In genomic region chr10:33252794-33253203, GRCh38 we compare ENCODE assay signal across 12 cellular contexts.
DNase-seq lines count a peak whose midpoint lies in the region; TF ChIP-seq lines count a peak whose summit lies in the region.
"Had no signal": no experiment of that assay in that cellular context is flagged by ENCODE, and none has a peak within 500 bp of the region (broad histone marks: within the 10 kb centered on the region; RNA-seq: fewer than 3 reads in every experiment).

No MANE protein-coding gene starts in this region.

- H3K27ac ChIP-seq in ACC112 (ENCODE audit: low read depth, low read length) (peak overlapping the region; percentile 90), hepatocyte (peak overlapping the region; percentile 32)

- H3K79me2 ChIP-seq in ACC112 (ENCODE audit: control insufficient read depth, insufficient read depth, low read length, unreplicated experiment) (peaks cover 41% of the 10 kb centered on the region), hepatocyte (no peaks in the 10 kb centered on the region)

- no peaks in the 10 kb centered on the region for H3K27me3 ChIP-seq in ACC112 (ENCODE audit: insufficient read depth, low read length)
- H3K27me3 ChIP-seq in hepatocyte: no peaks in the 10 kb centered on the region

- peaks cover 57% of the 10 kb centered on the region for H3K4me1 Mint-ChIP-seq in activated T-helper 1 cell treated with anti-CD3 and anti-CD28 coated beads, Interleukin-12 subunit alpha, Interleukin-12 subunit beta, Interleukin-2, Interleukin-4 antibody, amounts not matched to agents 30 ng/mL and 10 ng/mL and 1 ng/mL, durations not matched to agents 14 hours and 24 hours and 36 hours (ENCODE audit: low read depth)
- peaks cover 45% of the 10 kb centered on the region for H3K4me1 Mint-ChIP-seq in glutamatergic neuron (ENCODE audit: low read depth, unreplicated experiment)

- peaks cover 10% of the 10 kb centered on the region for H3K9me3 Mint-ChIP-seq in activated T-helper 1 cell treated with anti-CD3 and anti-CD28 coated beads, Interleukin-12 subunit alpha, Interleukin-12 subunit beta, Interleukin-2, Interleukin-4 antibody, amounts not matched to agents 30 ng/mL and 10 ng/mL and 1 ng/mL, durations not matched to agents 14 hours and 24 hours and 36 hours
- H3K9me3 Mint-ChIP-seq in glutamatergic neuron (ENCODE audit: unreplicated experiment): peaks cover 3% of the 10 kb centered on the region

- intact Hi-C loops in activated T-helper 1 cell treated with anti-CD3 and anti-CD28 coated beads, Interleukin-12 subunit alpha, Interleukin-12 subunit beta, Interleukin-2, Interleukin-4 antibody, amounts not matched to agents 30 ng/mL and 10 ng/mL and 1 ng/mL, durations not matched to agents 14 hours and 24 hours and 36 hours (cut with micrococcal nuclease): loop anchor here (1.0 to 10.0 kb wide), 7 partner anchors 13 to 1030 kb away; partner anchors contain the start of gene CCDC7

- peak; percentile 85 for DNase-seq in EH (ENCODE audit: low read depth)
- DNase-seq in activated T-helper 1 cell treated with anti-CD3 and anti-CD28 coated beads, Interleukin-12 subunit alpha, Interleukin-12 subunit beta, Interleukin-2, Interleukin-4 antibody, amounts not matched to agents 30 ng/mL and 10 ng/mL and 1 ng/mL, durations not matched to agents 14 hours and 24 hours and 36 hours (ENCODE audit: low spot score): no peak
- no peak for DNase-seq in hepatocyte (ENCODE audit: low spot score)
- DNase-seq in cortex of kidney (lab: John Stamatoyannopoulos, UW): no peak
- no peak for DNase-seq in NCI-H748 (lab: John Stamatoyannopoulos, UW; ENCODE audit: unreplicated experiment)
- DNase-seq in glutamatergic neuron: no peak
- DNase-seq in 8988T: no peak
- DNase-seq: activated effector memory CD4-positive, alpha-beta T cell treated with Interleukin-2 at 50 U/mL for 16 hours; KG1; NCI-H526; trophoblast cell had no signal

- no peak for TF ChIP-seq CTCF in hepatocyte (IDR thresholded peaks at IDR 0.05; ENCODE audit: poor library complexity)
- no peak for TF ChIP-seq CTCF in glutamatergic neuron (IDR thresholded peaks at IDR 0.05; ENCODE audit: partially characterized antibody, unreplicated experiment)

- no peak overlapping the region for H2AFZ ChIP-seq in ACC112 (ENCODE audit: low read length, unreplicated experiment)
- no peak overlapping the region for H2AFZ ChIP-seq in hepatocyte

- peaks cover 14% of the 10 kb centered on the region for H3K27me3 Mint-ChIP-seq in activated T-helper 1 cell treated with anti-CD3 and anti-CD28 coated beads, Interleukin-12 subunit alpha, Interleukin-12 subunit beta, Interleukin-2, Interleukin-4 antibody, amounts not matched to agents 30 ng/mL and 10 ng/mL and 1 ng/mL, durations not matched to agents 14 hours and 24 hours and 36 hours (ENCODE audit: insufficient read depth)
- H3K27me3 Mint-ChIP-seq in glutamatergic neuron (ENCODE audit: unreplicated experiment): peaks cover 13% of the 10 kb centered on the region

- 75% methylated on average over 3 of the region's 3 CpGs for WGBS in hepatocyte (ENCODE audit: low lambda C conversion rate, missing lambda C conversion rate)

- no peak overlapping the region for H3K4me2 ChIP-seq in hepatocyte

- H3K36me3 Mint-ChIP-seq in activated T-helper 1 cell treated with anti-CD3 and anti-CD28 coated beads, Interleukin-12 subunit alpha, Interleukin-12 subunit beta, Interleukin-2, Interleukin-4 antibody, amounts not matched to agents 30 ng/mL and 10 ng/mL and 1 ng/mL, durations not matched to agents 14 hours and 24 hours and 36 hours (ENCODE audit: low read depth): peaks cover 4% of the 10 kb centered on the region
- peaks cover 22% of the 10 kb centered on the region for H3K36me3 Mint-ChIP-seq in glutamatergic neuron (ENCODE audit: unreplicated experiment)

- H3K27ac Mint-ChIP-seq in activated T-helper 1 cell treated with anti-CD3 and anti-CD28 coated beads, Interleukin-12 subunit alpha, Interleukin-12 subunit beta, Interleukin-2, Interleukin-4 antibody, amounts not matched to agents 30 ng/mL and 10 ng/mL and 1 ng/mL, durations not matched to agents 14 hours and 24 hours and 36 hours: peak overlapping the region; percentile 85
- H3K27ac Mint-ChIP-seq in glutamatergic neuron (ENCODE audit: unreplicated experiment): no peak overlapping the region

- H3K4me3 ChIP-seq in ACC112 (ENCODE audit: low read depth, low read length) (peak overlapping the region; percentile 4; the same call in 1 of the 2 replicates), hepatocyte (no peak overlapping the region)

- H3K9me3 ChIP-seq in hepatocyte (ENCODE audit: low read depth): no peaks in the 10 kb centered on the region

- H3K4me1 ChIP-seq in ACC112 (ENCODE audit: control insufficient read depth, insufficient read depth, low read length, unreplicated experiment) (peaks cover 75% of the 10 kb centered on the region), hepatocyte (ENCODE audit: insufficient read depth) (no peaks in the 10 kb centered on the region)

- H3K36me3 ChIP-seq in ACC112 (ENCODE audit: insufficient read depth, low read length) (peaks cover 69% of the 10 kb centered on the region), hepatocyte (replicated peaks; ENCODE audit: insufficient read depth, low read depth) (no peaks in the 10 kb centered on the region)

- H3K4me3 Mint-ChIP-seq in activated T-helper 1 cell treated with anti-CD3 and anti-CD28 coated beads, Interleukin-12 subunit alpha, Interleukin-12 subunit beta, Interleukin-2, Interleukin-4 antibody, amounts not matched to agents 30 ng/mL and 10 ng/mL and 1 ng/mL, durations not matched to agents 14 hours and 24 hours and 36 hours: peak overlapping the region; percentile 32
- H3K4me3 Mint-ChIP-seq in glutamatergic neuron (ENCODE audit: unreplicated experiment): no peak overlapping the region

- no peaks in the 10 kb centered on the region for H4K20me1 ChIP-seq in hepatocyte (ENCODE audit: insufficient read depth, poor library complexity, severe bottlenecking)

- no peaks in the 10 kb centered on the region for H3K9me2 ChIP-seq in hepatocyte (replicated peaks; ENCODE audit: insufficient read depth)
